In the genomic region with DNA sequence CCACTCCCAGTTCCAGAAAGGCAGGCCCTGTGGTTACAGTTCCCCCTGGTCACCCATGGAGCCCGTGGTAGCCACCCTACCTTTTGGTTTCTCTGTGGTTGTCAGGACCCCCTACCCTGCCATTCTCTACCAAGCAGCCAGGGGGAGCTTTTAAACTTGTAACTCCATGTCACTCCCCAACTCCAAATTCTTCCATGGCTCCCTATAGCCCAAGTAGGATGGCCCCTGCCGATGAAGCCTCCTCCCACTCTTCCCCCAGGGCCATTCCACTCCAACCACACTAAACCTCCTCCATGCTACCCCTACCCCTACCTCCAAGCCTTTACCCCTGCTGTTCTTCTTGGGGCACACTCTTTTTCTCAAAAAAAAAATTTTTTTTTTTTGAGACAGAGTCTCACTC, we compare ENCODE assay signal across 8 cellular contexts. TPM values are rescaled to one million over a fixed set of nuclear protein-coding genes. Genes with fewer than 3 reads are reported as not detected.
DNase-seq lines count a peak whose midpoint lies in the region; ATAC-seq, FAIRE-seq and TF ChIP-seq lines count a peak whose summit lies in the region.

No MANE protein-coding gene starts in this region.

- FAIRE-seq in GM12892 (lab: Jason Lieb, UNC) = peak; percentile 84

- no peak overlapping the region for H2AFZ ChIP-seq in mammary epithelial cell (ENCODE audit: low read depth, low read length)
- H2AFZ ChIP-seq in neuronal stem cell (ENCODE audit: low read length) = no peak overlapping the region

- H3K9me3 ChIP-seq in BLaER1 treated with 17β-estradiol and CSF1 and Interleukin-3, amounts not matched to agents 10 nM and 100 nM (replicated peaks in 1 of 11) = no peaks in the 10 kb centered on the region
- H3K9me3 ChIP-seq in SJCRH30 (replicated peaks) (no peaks in the 10 kb centered on the region), mammary epithelial cell (replicated peaks; ENCODE audit: insufficient read depth, low read length) (no peaks in the 10 kb centered on the region), mucosa of rectum (ENCODE audit: control insufficient read depth in 2 of 2, low read length in 2 of 2) (no peaks in the 10 kb centered on the region), neuronal stem cell (replicated peaks in 1 of 2; ENCODE audit: control insufficient read depth in 2 of 2, insufficient read depth in 1 of 2, low read depth in 1 of 2, low read length in 2 of 2) (no peaks in the 10 kb centered on the region)

- H4K8ac ChIP-seq in neuronal stem cell (ENCODE audit: low read depth, low read length) = no peak overlapping the region

- intact Hi-C loops in mammary epithelial cell (cut with micrococcal nuclease) = loop anchor here (1.0 kb wide), 1 partner anchor 21 kb away; no protein-coding TSS in a partner anchor

- H2AK5ac ChIP-seq in neuronal stem cell (ENCODE audit: low read depth, low read length) = no peak overlapping the region

- no peak for TF ChIP-seq POLR2A in GM12892 (IDR thresholded peaks at IDR 0.05; ENCODE audit: low read depth, low read length)

- no peak overlapping the region for H3K14ac ChIP-seq in neuronal stem cell (ENCODE audit: low read length)

- no peak for ATAC-seq in GM21737 (IDR thresholded peaks at IDR 0.05; ENCODE audit: unreplicated experiment)

- no peak overlapping the region for H3K4ac ChIP-seq in neuronal stem cell (ENCODE audit: low read length)

- H3K4me1 ChIP-seq in BLaER1 treated with 17β-estradiol and CSF1 and Interleukin-3, amounts not matched to agents 10 nM and 100 nM = peaks cover 48 to 76% (median 63%) of the 10 kb centered on the region in 10 experiments
- no peaks in the 10 kb centered on the region for H3K4me1 ChIP-seq in SJCRH30
- peaks cover 17% of the 10 kb centered on the region for H3K4me1 ChIP-seq in mammary epithelial cell (ENCODE audit: insufficient read depth, low read length)
- peaks cover 6 to 7% of the 10 kb centered on the region in 2 donors for H3K4me1 ChIP-seq in mucosa of rectum (ENCODE audit: control insufficient read depth in 2 of 2, insufficient read depth in 2 of 2, low read length in 2 of 2)
- H3K4me1 ChIP-seq in neuronal stem cell (ENCODE audit: control insufficient read depth in 2 of 2, insufficient read depth in 1 of 2, low read depth in 1 of 2, low read length in 2 of 2) = peaks cover 13 to 18% of the 10 kb centered on the region in 2 donors

- H3K27ac ChIP-seq in BLaER1 treated with 17β-estradiol and CSF1 and Interleukin-3, amounts not matched to agents 10 nM and 100 nM = peak overlapping the region; percentile 31 to 91 (median 53); a peak in 19 of 22 replicates
- H3K27ac ChIP-seq in SJCRH30 (no peak overlapping the region), mammary epithelial cell (ENCODE audit: insufficient read depth, low read depth, low read length) (no peak overlapping the region), mucosa of rectum (ENCODE audit: low read depth in 2 of 2, low read length in 2 of 2) (peak overlapping the region; percentile 27 to 43), neuronal stem cell (replicated peaks; ENCODE audit: low read length) (no peak overlapping the region)

- H2BK12ac ChIP-seq in neuronal stem cell (ENCODE audit: low read length) = no peak overlapping the region

- DNase-seq in GM12892 (ENCODE audit: insufficient read length) = no peak
- peak; percentile 31 to 52 for DNase-seq in SJCRH30
- DNase-seq in mammary epithelial cell = no peak
- no peak for DNase-seq in neuronal stem cell (ENCODE audit: low spot score)
- DNase-seq in DMS79 treated with DMSO at 0.1 percent for 48 hours (lab: John Stamatoyannopoulos, UW) = no peak

- no peak overlapping the region for H3K23ac ChIP-seq in neuronal stem cell (ENCODE audit: low read depth, low read length, poor library complexity)

- no peaks in the 10 kb centered on the region for H3K79me2 ChIP-seq in mammary epithelial cell (ENCODE audit: insufficient read depth, low read length)

- in situ Hi-C loops in mammary epithelial cell (cut with MboI; ENCODE audit: low sequenced_read_pairs in 2 of 2) = no loop called here

- H3K4me3 ChIP-seq in BLaER1 treated with 17β-estradiol and CSF1 and Interleukin-3, amounts not matched to agents 10 nM and 100 nM = peak overlapping the region in 5 of 10 experiments; percentile 37 to 99 (median 91); a peak in 8 of 20 replicates
- no peak overlapping the region for H3K4me3 ChIP-seq in SJCRH30
- no peak overlapping the region for H3K4me3 ChIP-seq in mammary epithelial cell (replicated peaks in 1 of 3; ENCODE audit: insufficient read depth in 1 of 3, low read depth in 2 of 3, low read length in 3 of 3)
- no peak overlapping the region for H3K4me3 ChIP-seq in mucosa of rectum (ENCODE audit: low read length in 2 of 2)
- no peak overlapping the region for H3K4me3 ChIP-seq in neuronal stem cell (ENCODE audit: low read length in 2 of 2)

- H3K79me1 ChIP-seq in neuronal stem cell (ENCODE audit: low read depth, low read length) = peaks cover 21% of the 10 kb centered on the region

- no peak overlapping the region for H2BK5ac ChIP-seq in neuronal stem cell (ENCODE audit: low read length)

- H2BK120ac ChIP-seq in neuronal stem cell (ENCODE audit: low read depth, low read length) = no peak overlapping the region

- H3K18ac ChIP-seq in neuronal stem cell (ENCODE audit: low read length) = no peak overlapping the region

- BruUV-seq in mammary epithelial cell (replicated peaks; lab: Mats Ljungman, UMichigan) = no TSS peak

- H4K20me1 ChIP-seq in BLaER1 treated with 17β-estradiol and CSF1 and Interleukin-3, amounts not matched to agents 10 nM and 100 nM = peaks cover 4 to 60% (median 47%) of the 10 kb centered on the region in 11 experiments; a peak in 17 of 22 replicates
- no peaks in the 10 kb centered on the region for H4K20me1 ChIP-seq in mammary epithelial cell (ENCODE audit: insufficient read depth, low read length)

- peak; percentile 22 to 47 for TF ChIP-seq CTCF in mammary epithelial cell (conservative IDR thresholded peaks at IDR 0.05 in 1 of 2, IDR thresholded peaks at IDR 0.05 in 1 of 2; ENCODE audit: extremely low read depth in 1 of 2, insufficient read depth in 1 of 2, low read depth in 1 of 2, low read length in 2 of 2)

- 50% methylated on average over 2 of the region's 2 CpGs for WGBS in mammary epithelial cell (ENCODE audit: low coverage, missing lambda C conversion rate)
- no CpG with 5 or more reads among the region's 2 CpGs for WGBS in neuronal stem cell (ENCODE audit: extremely low coverage in 2 of 2, insufficient read length in 2 of 2, insufficient replicate concordance in 1 of 2), 2 donors

- dilution Hi-C loops in mammary epithelial cell (cut with HindIII; ENCODE audit: low sequenced_read_pairs) = loop anchor here (25.0 kb wide), 1 partner anchor 292 kb away; a partner anchor contains a TSS

- H3K27me3 ChIP-seq in BLaER1 treated with 17β-estradiol and CSF1 and Interleukin-3, amounts not matched to agents 10 nM and 100 nM = no peaks in the 10 kb centered on the region
- H3K27me3 ChIP-seq in SJCRH30 = no peaks in the 10 kb centered on the region
- H3K27me3 ChIP-seq in mammary epithelial cell (ENCODE audit: insufficient read depth, low read length) = no peaks in the 10 kb centered on the region
- H3K27me3 ChIP-seq in mucosa of rectum (ENCODE audit: control insufficient read depth in 2 of 2, insufficient read depth in 2 of 2, low read length in 2 of 2) = no peaks in the 10 kb centered on the region
- no peaks in the 10 kb centered on the region for H3K27me3 ChIP-seq in neuronal stem cell (ENCODE audit: control insufficient read depth in 3 of 3, insufficient read depth in 3 of 3, low read depth in 1 of 3, low read length in 3 of 3)

- CTCF ChIA-PET in mammary epithelial cell (lab: Charles Lee; ENCODE audit: low non-redundant PET) = no interaction called here

- peaks cover 8 to 30% (median 16%) of the 10 kb centered on the region in 11 experiments; a peak in 21 of 22 replicates for H3K36me3 ChIP-seq in BLaER1 treated with 17β-estradiol and CSF1 and Interleukin-3, amounts not matched to agents 10 nM and 100 nM
- H3K36me3 ChIP-seq in SJCRH30 = no peaks in the 10 kb centered on the region
- H3K36me3 ChIP-seq in mammary epithelial cell (ENCODE audit: insufficient read depth, low read length) = no peaks in the 10 kb centered on the region
- H3K36me3 ChIP-seq in mucosa of rectum (ENCODE audit: control insufficient read depth in 2 of 2, insufficient read depth in 2 of 2, low read length in 2 of 2) = peaks cover 0 to 6% of the 10 kb centered on the region in 2 donors
- peaks cover 7 to 15% of the 10 kb centered on the region in 2 donors for H3K36me3 ChIP-seq in neuronal stem cell (replicated peaks in 1 of 2; ENCODE audit: control insufficient read depth in 2 of 2, insufficient read depth in 2 of 2, low read length in 2 of 2)

- H3K9ac ChIP-seq in BLaER1 treated with 17β-estradiol and CSF1 and Interleukin-3, amounts not matched to agents 10 nM and 100 nM = peak overlapping the region; percentile 5 to 98 (median 46); a peak in 14 of 22 replicates
- H3K9ac ChIP-seq in mammary epithelial cell (ENCODE audit: insufficient read depth, low read length) (no peak overlapping the region), mucosa of rectum (ENCODE audit: low read depth in 1 of 2, low read length in 2 of 2) (no peak overlapping the region), neuronal stem cell (ENCODE audit: low read depth, low read length, poor library complexity) (no peak overlapping the region)

- peak overlapping the region; percentile 93 to 100 (median 97) for H3K4me2 ChIP-seq in BLaER1 treated with 17β-estradiol and CSF1 and Interleukin-3, amounts not matched to agents 10 nM and 100 nM
- no peak overlapping the region for H3K4me2 ChIP-seq in mammary epithelial cell (ENCODE audit: insufficient read depth, low read depth, low read length)
- H3K4me2 ChIP-seq in neuronal stem cell (ENCODE audit: insufficient read depth, low read length, poor library complexity, severe bottlenecking) = no peak overlapping the region

- no peak overlapping the region for H4K91ac ChIP-seq in neuronal stem cell (ENCODE audit: low read depth, low read length, poor library complexity)

- no peak overlapping the region for H2BK15ac ChIP-seq in neuronal stem cell (ENCODE audit: low read length)

RNA-seq across cellular contexts. Expression of a gene that starts 2.2 kb away (rescaled TPM):
- polyA plus RNA-seq in GM12892 (2012; ENCODE audit: missing spikeins) = 10.6 TPM
- total RNA-seq in SJCRH30 (2014; rRNA removed; shearing (Covaris generic)) = 7.4 and 7.5 TPM in 2 replicates
- 10 to 100 TPM in 1 of 2 donors, 1 to 10 TPM in 1; 5.6 to 15.3 TPM for total RNA-seq in mammary epithelial cell
- 2.9 TPM for polyA plus RNA-seq in mammary epithelial cell
- polyA minus RNA-seq in mammary epithelial cell = 16.2 TPM
- polyA plus RNA-seq in neuronal stem cell (2013, experiment 1 of 2) = 14.4 TPM
- polyA plus RNA-seq in neuronal stem cell (2013, experiment 2 of 2) = 15.0 TPM

RNA-seq across cellular contexts. Expression of a gene that starts 23.1 kb away (rescaled TPM):
- 49.2 TPM for polyA plus RNA-seq in GM12892 (2012; ENCODE audit: missing spikeins)
- 53.7 and 54.8 TPM in 2 replicates for total RNA-seq in SJCRH30 (2014; rRNA removed; shearing (Covaris generic))
- total RNA-seq in mammary epithelial cell = 10 to 100 TPM; 55.8 to 89.1 TPM
- 85.2 TPM for polyA plus RNA-seq in mammary epithelial cell
- polyA minus RNA-seq in mammary epithelial cell = 35.0 TPM
- 37.7 TPM for polyA plus RNA-seq in neuronal stem cell (2013, experiment 1 of 2)
- 37.5 TPM for polyA plus RNA-seq in neuronal stem cell (2013, experiment 2 of 2)

RNA-seq across cellular contexts. Expression of a gene that starts 34.2 kb away (rescaled TPM):
- polyA plus RNA-seq in GM12892 (2012; ENCODE audit: missing spikeins) = 122 TPM
- 122 and 151 TPM in 2 replicates for total RNA-seq in SJCRH30 (2014; rRNA removed; shearing (Covaris generic))
- 100 to 1,000 TPM in 1 of 2 donors, 10 to 100 TPM in 1; 23.0 to 139 TPM for total RNA-seq in mammary epithelial cell
- 53.3 TPM for polyA plus RNA-seq in mammary epithelial cell
- 263 TPM for polyA minus RNA-seq in mammary epithelial cell
- 94.9 TPM for polyA plus RNA-seq in neuronal stem cell (2013, experiment 1 of 2)
- 102 TPM for polyA plus RNA-seq in neuronal stem cell (2013, experiment 2 of 2)

RNA-seq across cellular contexts. Expression of a gene that starts 42.0 kb away (rescaled TPM):
- 48.8 TPM for polyA plus RNA-seq in GM12892 (2012; ENCODE audit: missing spikeins)
- total RNA-seq in SJCRH30 (2014; rRNA removed; shearing (Covaris generic)) = 0.85 and 0.86 TPM in 2 replicates
- 10 to 100 TPM in 1 of 2 donors, 1 to 10 TPM in 1; 1.1 to 60.0 TPM for total RNA-seq in mammary epithelial cell
- polyA plus RNA-seq in mammary epithelial cell = 2.1 TPM
- 3.8 TPM for polyA minus RNA-seq in mammary epithelial cell
- polyA plus RNA-seq in neuronal stem cell (2013, experiment 1 of 2) = 0.53 TPM
- polyA plus RNA-seq in neuronal stem cell (2013, experiment 2 of 2) = 0.43 TPM

RNA-seq across cellular contexts. Expression of a gene that starts 57.8 kb away (rescaled TPM):
- 0.78 TPM for polyA plus RNA-seq in GM12892 (2012; ENCODE audit: missing spikeins)
- 1.7 and 2.8 TPM in 2 replicates for total RNA-seq in SJCRH30 (2014; rRNA removed; shearing (Covaris generic))
- 1 to 10 TPM; 1.1 to 1.5 TPM for total RNA-seq in mammary epithelial cell
- polyA plus RNA-seq in mammary epithelial cell = 0.88 TPM
- polyA minus RNA-seq in mammary epithelial cell = not detected
- 0.56 TPM for polyA plus RNA-seq in neuronal stem cell (2013, experiment 1 of 2)
- 0.48 TPM for polyA plus RNA-seq in neuronal stem cell (2013, experiment 2 of 2)

Comparison
In these comparisons a context has a peak if more than half of its experiments do, and no peak if none do; other contexts are left out.
1. H3K27ac ChIP-seq: peak in BLaER1 treated with 17β-estradiol and CSF1 and Interleukin-3, amounts not matched to agents 10 nM and 100 nM (11 of 11) and mucosa of rectum (2 of 2); none in SJCRH30 (single experiment), mammary epithelial cell (single experiment) and neuronal stem cell (single experiment).
2. H3K4me2 ChIP-seq: peak in BLaER1 treated with 17β-estradiol and CSF1 and Interleukin-3, amounts not matched to agents 10 nM and 100 nM (11 of 11); none in mammary epithelial cell (single experiment) and neuronal stem cell (single experiment).
3. H3K9ac ChIP-seq: peak in BLaER1 treated with 17β-estradiol and CSF1 and Interleukin-3, amounts not matched to agents 10 nM and 100 nM (11 of 11); none in mammary epithelial cell (single experiment), mucosa of rectum (0 of 2) and neuronal stem cell (single experiment).
4. DNase-seq: peak in SJCRH30 (2 of 2); none in GM12892 (single experiment), mammary epithelial cell (single experiment), neuronal stem cell (single experiment) and DMS79 treated with DMSO at 0.1 percent for 48 hours (single experiment).